In genomic region chr3:39166134-39166710, GRCh38 we compare ENCODE assay signal across 1 cellular context.
TF ChIP-seq lines count a peak whose summit lies in the region.

No MANE protein-coding gene starts in this region.

TF ChIP-seq in HCT116, 20 proteins besides CTCF, POLR2A, EP300 and RAD21 (continued from another document):
- TF ChIP-seq ZBTB33 (IDR thresholded peaks at IDR 0.05; ENCODE audit: extremely low read depth, insufficient replicate concordance, low read length) (no peak), FOSL1 (IDR thresholded peaks at IDR 0.05; ENCODE audit: low read depth) (peak; percentile 39; the same call in 1 of the 2 replicates), EZH2 (IDR thresholded peaks at IDR 0.05) (no peak), JUND (IDR thresholded peaks at IDR 0.05) (0 out of 2 replicates have a peak, but pooled peaks have one; percentile 37), POLR2AphosphoS5 (IDR thresholded peaks at IDR 0.05; ENCODE audit: low read depth, low read length) (no peak), REST (IDR thresholded peaks at IDR 0.05; ENCODE audit: low read depth) (no peak), YY1 (IDR thresholded peaks at IDR 0.05; ENCODE audit: extremely low read depth, insufficient replicate concordance, low read depth, low read length) (no peak), SP1 (IDR thresholded peaks at IDR 0.05; ENCODE audit: low read depth) (0 out of 2 replicates have a peak, but pooled peaks have one; percentile 22), CEBPB (IDR thresholded peaks at IDR 0.05; ENCODE audit: low read depth) (no peak), CBX3 (IDR thresholded peaks at IDR 0.05; ENCODE audit: low read depth) (0 out of 2 replicates have a peak, but pooled peaks have one; percentile 30), ZFX (IDR thresholded peaks at IDR 0.05) (no peak), SRF (IDR thresholded peaks at IDR 0.05; ENCODE audit: low read depth) (no peak), TCF7L2 (IDR thresholded peaks at IDR 0.05; ENCODE audit: borderline replicate concordance, extremely low read depth, insufficient read depth, insufficient read length) (no peak), ELF1 (IDR thresholded peaks at IDR 0.05; ENCODE audit: borderline replicate concordance, low read depth) (no peak)
